7 cellular contexts compared by ENCODE assay signal in genomic region chr16:23801387-23801786, GRCh38.
DNase-seq lines count a peak whose midpoint lies in the region; ATAC-seq and TF ChIP-seq lines count a peak whose summit lies in the region.

No MANE protein-coding gene starts in this region.

- TF ChIP-seq CTCF in GM12874 (IDR thresholded peaks at IDR 0.05; ENCODE audit: insufficient read depth, low read depth, low read length) (peak; percentile 74), WERI-Rb-1 (IDR thresholded peaks at IDR 0.05; ENCODE audit: low read depth, low read length) (peak; percentile 80)

- H3K36me3 ChIP-seq in WERI-Rb-1, result no peaks in the 10 kb centered on the region

- H3K27ac ChIP-seq in WERI-Rb-1, result no peak overlapping the region

- in situ Hi-C loops in T47D (cut with HindIII; ENCODE audit: low pct_unique_long_range_greater_than_20kb, low sequenced_read_pairs), result no loop called here

- H3K27me3 ChIP-seq in WERI-Rb-1 (ENCODE audit: insufficient read depth, low read depth, severe bottlenecking), result peaks cover 2% of the 10 kb centered on the region

- no peak overlapping the region for H3K4me3 ChIP-seq in WERI-Rb-1 (ENCODE audit: low read depth, low read length)

- ATAC-seq in HG03159 (IDR thresholded peaks at IDR 0.05; ENCODE audit: unreplicated experiment), result no peak

- H3K9me3 ChIP-seq in WERI-Rb-1 (ENCODE audit: severe bottlenecking), result no peaks in the 10 kb centered on the region

- DNase-seq in NCI-H1930 (lab: John Stamatoyannopoulos, UW) (peak; percentile 39 to 64), WERI-Rb-1 (peak; percentile 68), T47D (ENCODE audit: low read depth in 1 of 2, low spot score in 1 of 2) (peak; percentile 60 to 86), islet precursor cell (peak; percentile 81)
- DNase-seq in stimulated activated CD4-positive, alpha-beta T cell treated with anti-CD3 and anti-CD28 coated beads, Interleukin-1b, Interleukin-23, amount 100 ng/mL, for 1 hour (ENCODE audit: low read depth in 2 of 2), result peak; percentile 54 to 74
